Comparison of ENCODE assay signal across 10 cellular contexts in genomic region chr13:25170554-25171107, GRCh38. TPM values are rescaled to one million over a fixed set of nuclear protein-coding genes. Genes with fewer than 3 reads are reported as not detected.
DNase-seq lines count a peak whose midpoint lies in the region; ATAC-seq and TF ChIP-seq lines count a peak whose summit lies in the region.
"Had no signal": no experiment of that assay in that cellular context is flagged by ENCODE, and none has a peak within 500 bp of the region (broad histone marks: within the 10 kb centered on the region; RNA-seq: fewer than 3 reads in every experiment).

No MANE protein-coding gene starts in this region.

- no peaks in the 10 kb centered on the region for H3K27me3 ChIP-seq in testis
- H3K27me3 ChIP-seq in tibial artery: peaks cover 0 to 50% of the 10 kb centered on the region in 2 donors

- H3K36me3 ChIP-seq in testis (ENCODE audit: low read depth, missing control alignments) (no peaks in the 10 kb centered on the region), tibial artery (no peaks in the 10 kb centered on the region)
- H3K36me3 ChIP-seq: HAP-1 had no signal

- intact Hi-C loops in activated CD8-positive, alpha-beta T cell treated with anti-CD3 and anti-CD28 coated beads for 36 hours (cut with micrococcal nuclease): no loop called here
- intact Hi-C loops in testis (cut with DNase I; ENCODE audit: low total_unique reads) (no loop called here), tibial artery (cut with DNase I; ENCODE audit: low total_unique reads) (no loop called here)

- H3K27ac ChIP-seq in testis (no peak overlapping the region), tibial artery (no peak overlapping the region)

- H3K9me3 ChIP-seq in testis (no peaks in the 10 kb centered on the region), tibial artery (no peaks in the 10 kb centered on the region)
- H3K9me3 ChIP-seq: HAP-1 had no signal

- DNase-seq in activated CD8-positive, alpha-beta T cell treated with anti-CD3 and anti-CD28 coated beads for 36 hours: peak; percentile 12
- DNase-seq in activated CD8-positive, alpha-beta T cell treated with anti-CD3 and anti-CD28 coated beads, Interleukin-2, amount 10 ng/mL, durations not matched to agents 7 days and 5 days: no peak
- peak; percentile 29 for DNase-seq in activated naive CD8-positive, alpha-beta T cell treated with anti-CD3 and anti-CD28 coated beads, Interleukin-2, amount 10 ng/mL, durations not matched to agents 7 days and 5 days
- peak; percentile 83 for DNase-seq in islet precursor cell
- peak; percentile 23 for DNase-seq in testis
- no peak for DNase-seq in T-helper 9 cell
- no peak for DNase-seq in tibial artery

- peak; percentile 27 for ATAC-seq in activated CD8-positive, alpha-beta T cell treated with anti-CD3 and anti-CD28 coated beads for 36 hours
- ATAC-seq in activated CD8-positive, alpha-beta T cell treated with anti-CD3 and anti-CD28 coated beads, Interleukin-2, amount 10 ng/mL, durations not matched to agents 7 days and 5 days: no peak
- peak; percentile 30 for ATAC-seq in activated naive CD8-positive, alpha-beta T cell treated with anti-CD3 and anti-CD28 coated beads, Interleukin-2, amount 10 ng/mL, durations not matched to agents 7 days and 5 days (ENCODE audit: low read depth)
- ATAC-seq in HG03520 (IDR thresholded peaks at IDR 0.05; ENCODE audit: unreplicated experiment): no peak

- no peak for TF ChIP-seq POLR2A in testis (IDR thresholded peaks at IDR 0.05)

- TF ChIP-seq CTCF in activated CD8-positive, alpha-beta T cell treated with anti-CD3 and anti-CD28 coated beads for 36 hours (IDR thresholded peaks at IDR 0.05): no peak
- TF ChIP-seq CTCF in testis (IDR thresholded peaks at IDR 0.05) (no peak), tibial artery (IDR thresholded peaks at IDR 0.05) (no peak)

- no peaks in the 10 kb centered on the region for H3K9me3 Mint-ChIP-seq in activated CD8-positive, alpha-beta T cell treated with anti-CD3 and anti-CD28 coated beads for 36 hours
- no peaks in the 10 kb centered on the region for H3K9me3 Mint-ChIP-seq in activated CD8-positive, alpha-beta T cell treated with anti-CD3 and anti-CD28 coated beads, Interleukin-2, amount 10 ng/mL, durations not matched to agents 7 days and 5 days (ENCODE audit: insufficient read depth)
- H3K9me3 Mint-ChIP-seq in activated naive CD8-positive, alpha-beta T cell treated with anti-CD3 and anti-CD28 coated beads, Interleukin-2, amount 10 ng/mL, durations not matched to agents 7 days and 5 days: no peaks in the 10 kb centered on the region
- H3K9me3 Mint-ChIP-seq: CD4-positive, alpha-beta T cell had no signal

- H3K4me1 ChIP-seq in testis: peaks cover 5% of the 10 kb centered on the region
- peaks cover 0 to 16% (median 9%) of the 10 kb centered on the region in 4 donors for H3K4me1 ChIP-seq in tibial artery

- 0 to 2% methylated on average over 1 to 50 of the region's 74 CpGs for WGBS in testis, 2 donors

- no peak overlapping the region for H3K4me3 Mint-ChIP-seq in activated CD8-positive, alpha-beta T cell treated with anti-CD3 and anti-CD28 coated beads for 36 hours
- H3K4me3 Mint-ChIP-seq in activated CD8-positive, alpha-beta T cell treated with anti-CD3 and anti-CD28 coated beads, Interleukin-2, amount 10 ng/mL, durations not matched to agents 7 days and 5 days: no peak overlapping the region
- no peak overlapping the region for H3K4me3 Mint-ChIP-seq in activated naive CD8-positive, alpha-beta T cell treated with anti-CD3 and anti-CD28 coated beads, Interleukin-2, amount 10 ng/mL, durations not matched to agents 7 days and 5 days

- POLR2A ChIA-PET in activated CD8-positive, alpha-beta T cell treated with anti-CD3 and anti-CD28 coated beads for 36 hours (lab: Charles Lee): no interaction called here
- POLR2A ChIA-PET in activated CD8-positive, alpha-beta T cell treated with anti-CD3 and anti-CD28 coated beads, Interleukin-2, amount 10 ng/mL, durations not matched to agents 7 days and 5 days (lab: Charles Lee): no interaction called here
- POLR2A ChIA-PET in activated naive CD8-positive, alpha-beta T cell treated with anti-CD3 and anti-CD28 coated beads, Interleukin-2, amount 10 ng/mL, durations not matched to agents 7 days and 5 days (lab: Charles Lee): no interaction called here

- H3K4me1 Mint-ChIP-seq in activated CD8-positive, alpha-beta T cell treated with anti-CD3 and anti-CD28 coated beads for 36 hours (ENCODE audit: low read depth): peaks cover 10% of the 10 kb centered on the region
- peaks cover 11% of the 10 kb centered on the region for H3K4me1 Mint-ChIP-seq in activated CD8-positive, alpha-beta T cell treated with anti-CD3 and anti-CD28 coated beads, Interleukin-2, amount 10 ng/mL, durations not matched to agents 7 days and 5 days (ENCODE audit: low read depth)
- peaks cover 10% of the 10 kb centered on the region for H3K4me1 Mint-ChIP-seq in activated naive CD8-positive, alpha-beta T cell treated with anti-CD3 and anti-CD28 coated beads, Interleukin-2, amount 10 ng/mL, durations not matched to agents 7 days and 5 days

- peaks cover 52% of the 10 kb centered on the region for H3K27me3 Mint-ChIP-seq in activated CD8-positive, alpha-beta T cell treated with anti-CD3 and anti-CD28 coated beads for 36 hours
- H3K27me3 Mint-ChIP-seq in activated CD8-positive, alpha-beta T cell treated with anti-CD3 and anti-CD28 coated beads, Interleukin-2, amount 10 ng/mL, durations not matched to agents 7 days and 5 days (ENCODE audit: low read depth): peaks cover 58% of the 10 kb centered on the region
- H3K27me3 Mint-ChIP-seq in activated naive CD8-positive, alpha-beta T cell treated with anti-CD3 and anti-CD28 coated beads, Interleukin-2, amount 10 ng/mL, durations not matched to agents 7 days and 5 days: peaks cover 75% of the 10 kb centered on the region

- CTCF ChIA-PET in activated CD8-positive, alpha-beta T cell treated with anti-CD3 and anti-CD28 coated beads for 36 hours (lab: Charles Lee): interaction anchor here (1.2 kb wide), 1 partner anchor 48 kb away, joined by 3 read pairs; no protein-coding TSS in a partner anchor
- CTCF ChIA-PET in activated CD8-positive, alpha-beta T cell treated with anti-CD3 and anti-CD28 coated beads, Interleukin-2, amount 10 ng/mL, durations not matched to agents 7 days and 5 days (lab: Charles Lee): no interaction called here

- H3K27ac Mint-ChIP-seq in activated CD8-positive, alpha-beta T cell treated with anti-CD3 and anti-CD28 coated beads for 36 hours: no peak overlapping the region
- H3K27ac Mint-ChIP-seq in activated CD8-positive, alpha-beta T cell treated with anti-CD3 and anti-CD28 coated beads, Interleukin-2, amount 10 ng/mL, durations not matched to agents 7 days and 5 days: no peak overlapping the region
- no peak overlapping the region for H3K27ac Mint-ChIP-seq in activated naive CD8-positive, alpha-beta T cell treated with anti-CD3 and anti-CD28 coated beads, Interleukin-2, amount 10 ng/mL, durations not matched to agents 7 days and 5 days
- H3K27ac Mint-ChIP-seq: CD4-positive, alpha-beta T cell had no signal

- H3K4me3 ChIP-seq in testis (peak overlapping the region; percentile 39 to 53), tibial artery (peak overlapping the region in 1 of 2 donors; percentile 40)

- H3K36me3 Mint-ChIP-seq in activated CD8-positive, alpha-beta T cell treated with anti-CD3 and anti-CD28 coated beads for 36 hours (ENCODE audit: low read depth): no peaks in the 10 kb centered on the region
- peaks cover 5% of the 10 kb centered on the region for H3K36me3 Mint-ChIP-seq in activated CD8-positive, alpha-beta T cell treated with anti-CD3 and anti-CD28 coated beads, Interleukin-2, amount 10 ng/mL, durations not matched to agents 7 days and 5 days (ENCODE audit: low read depth)
- no peaks in the 10 kb centered on the region for H3K36me3 Mint-ChIP-seq in activated naive CD8-positive, alpha-beta T cell treated with anti-CD3 and anti-CD28 coated beads, Interleukin-2, amount 10 ng/mL, durations not matched to agents 7 days and 5 days

RNA-seq across cellular contexts. Expression of gene AMER2, which starts 1.5 kb away (rescaled TPM):
- not detected for total RNA-seq in activated CD8-positive, alpha-beta T cell treated with anti-CD3 and anti-CD28 coated beads for 36 hours
- not detected for total RNA-seq in activated CD8-positive, alpha-beta T cell treated with anti-CD3 and anti-CD28 coated beads, Interleukin-2, amount 10 ng/mL, durations not matched to agents 7 days and 5 days
- not detected for total RNA-seq in activated naive CD8-positive, alpha-beta T cell treated with anti-CD3 and anti-CD28 coated beads, Interleukin-2, amount 10 ng/mL, durations not matched to agents 7 days and 5 days
- total RNA-seq in testis: 1 to 10 TPM; 1.5 to 2.9 TPM
- polyA plus RNA-seq in testis (ENCODE audit: insufficient read depth, low read depth, low replicate concordance): 2.3 TPM
- total RNA-seq: CD4-positive, alpha-beta T cell had no signal

Comparison
In these comparisons a context has a peak if more than half of its experiments do, and no peak if none do; other contexts are left out.
1. ATAC-seq: peak in activated CD8-positive, alpha-beta T cell treated with anti-CD3 and anti-CD28 coated beads for 36 hours (single experiment) and activated naive CD8-positive, alpha-beta T cell treated with anti-CD3 and anti-CD28 coated beads, Interleukin-2, amount 10 ng/mL, durations not matched to agents 7 days and 5 days (single experiment); none in activated CD8-positive, alpha-beta T cell treated with anti-CD3 and anti-CD28 coated beads, Interleukin-2, amount 10 ng/mL, durations not matched to agents 7 days and 5 days (single experiment) and HG03520 (single experiment).
2. DNase-seq: peak in activated CD8-positive, alpha-beta T cell treated with anti-CD3 and anti-CD28 coated beads for 36 hours (single experiment), activated naive CD8-positive, alpha-beta T cell treated with anti-CD3 and anti-CD28 coated beads, Interleukin-2, amount 10 ng/mL, durations not matched to agents 7 days and 5 days (single experiment), islet precursor cell (single experiment) and testis (single experiment); none in activated CD8-positive, alpha-beta T cell treated with anti-CD3 and anti-CD28 coated beads, Interleukin-2, amount 10 ng/mL, durations not matched to agents 7 days and 5 days (single experiment), T-helper 9 cell (single experiment) and tibial artery (0 of 2).